In genomic region chr18:9196568-9196967, GRCh38 we compare ENCODE assay signal across 23 cellular contexts. TPM values are rescaled to one million over a fixed set of nuclear protein-coding genes. Genes with fewer than 3 reads are reported as not detected.
DNase-seq lines count a peak whose midpoint lies in the region; ATAC-seq and TF ChIP-seq lines count a peak whose summit lies in the region.
"Had no signal": no experiment of that assay in that cellular context is flagged by ENCODE, and none has a peak within 500 bp of the region (broad histone marks: within the 10 kb centered on the region; RNA-seq: fewer than 3 reads in every experiment).

No MANE protein-coding gene starts in this region.

- DNase-seq in natural killer cell treated with Interleukin-12 subunit alpha and Interleukin-12 subunit beta and Interleukin-15 and Interleukin-18, amount 100 ng/mL, for 72 hours (ENCODE audit: low spot score), result no peak
- no peak for DNase-seq in natural killer cell
- DNase-seq in adipocyte (ENCODE audit: low read depth), result peak; percentile 44
- DNase-seq in fibroblast of peridontal ligament (ENCODE audit: extremely low read depth), result peak; percentile 6
- no peak for DNase-seq in stimulated activated CD4-positive, alpha-beta T cell treated with anti-CD3 and anti-CD28 coated beads, Interleukin-15, amount 100 ng/mL, for 24 hours
- DNase-seq in mucosa of gallbladder (ENCODE audit: low spot score), result no peak
- no peak for DNase-seq in NCI-H2196 (lab: John Stamatoyannopoulos, UW; ENCODE audit: unreplicated experiment)
- DNase-seq: CD4-positive, CD25-positive, alpha-beta regulatory T cell; DMS53; HFFc6; Karpas-422; NCI-H1105; NCI-H1436 treated with DMSO at 0.1 percent for 48 hours; NCI-H187 treated with DMSO at 0.1 percent for 48 hours; NCI-H2107; NCI-H226; NCI-H510A; NCI-H69; Right ventricle myocardium superior; RPMI8226 had no signal

- H3K4me3 Mint-ChIP-seq in natural killer cell treated with Interleukin-12 subunit alpha and Interleukin-12 subunit beta and Interleukin-15 and Interleukin-18, amount 100 ng/mL, for 72 hours, result peak overlapping the region; percentile 48
- no peak overlapping the region for H3K4me3 Mint-ChIP-seq in natural killer cell
- H3K4me3 Mint-ChIP-seq: CD4-positive, CD25-positive, alpha-beta regulatory T cell; HFFc6 had no signal

- H3K36me3 Mint-ChIP-seq in natural killer cell treated with Interleukin-12 subunit alpha and Interleukin-12 subunit beta and Interleukin-15 and Interleukin-18, amount 100 ng/mL, for 72 hours, result peaks cover 36% of the 10 kb centered on the region
- peaks cover 8% of the 10 kb centered on the region for H3K36me3 Mint-ChIP-seq in natural killer cell

- H3K4me3 ChIP-seq in adipocyte (ENCODE audit: low read length), result no peak overlapping the region
- H3K4me3 ChIP-seq: BLaER1, HAP-1 had no signal

- no peak for TF ChIP-seq CTCF in natural killer cell (IDR thresholded peaks at IDR 0.05)

- H3K9ac ChIP-seq in adipocyte (ENCODE audit: low read length), result no peak overlapping the region
- H3K9ac ChIP-seq: BLaER1 had no signal

- intact Hi-C loops in natural killer cell (cut with micrococcal nuclease), result no loop called here

- H3K9me3 ChIP-seq in adipocyte (ENCODE audit: control insufficient read depth, low read length), result no peaks in the 10 kb centered on the region
- H3K9me3 ChIP-seq: BLaER1, HAP-1 had no signal

- H3K9me3 Mint-ChIP-seq in natural killer cell treated with Interleukin-12 subunit alpha and Interleukin-12 subunit beta and Interleukin-15 and Interleukin-18, amount 100 ng/mL, for 72 hours, result no peaks in the 10 kb centered on the region
- no peaks in the 10 kb centered on the region for H3K9me3 Mint-ChIP-seq in natural killer cell
- H3K9me3 Mint-ChIP-seq: CD4-positive, CD25-positive, alpha-beta regulatory T cell; HFFc6; IgD-negative memory B cell had no signal

- peaks cover 38% of the 10 kb centered on the region for H3K36me3 ChIP-seq in adipocyte (ENCODE audit: control insufficient read depth, insufficient read depth, low read length, severe bottlenecking)
- H3K36me3 ChIP-seq: HAP-1 had no signal

- H3K27me3 Mint-ChIP-seq in natural killer cell treated with Interleukin-12 subunit alpha and Interleukin-12 subunit beta and Interleukin-15 and Interleukin-18, amount 100 ng/mL, for 72 hours, result no peaks in the 10 kb centered on the region
- no peaks in the 10 kb centered on the region for H3K27me3 Mint-ChIP-seq in natural killer cell (ENCODE audit: low read depth in 2 of 2)
- H3K27me3 Mint-ChIP-seq: CD4-positive, CD25-positive, alpha-beta regulatory T cell; IgD-negative memory B cell had no signal

- peaks cover 7% of the 10 kb centered on the region for H3K4me1 ChIP-seq in adipocyte (ENCODE audit: control insufficient read depth, insufficient read depth, low read length)
- H3K4me1 ChIP-seq: BLaER1 had no signal

- no peak for ATAC-seq in natural killer cell treated with Interleukin-12 subunit alpha and Interleukin-12 subunit beta and Interleukin-15 and Interleukin-18, amount 100 ng/mL, for 72 hours
- ATAC-seq in natural killer cell, result no peak

- H3K4me1 Mint-ChIP-seq in natural killer cell treated with Interleukin-12 subunit alpha and Interleukin-12 subunit beta and Interleukin-15 and Interleukin-18, amount 100 ng/mL, for 72 hours (ENCODE audit: low read depth in 2 of 2), result peaks cover 24 to 34% of the 10 kb centered on the region in 2 donors
- H3K4me1 Mint-ChIP-seq in natural killer cell, result peaks cover 26 to 35% of the 10 kb centered on the region in 2 donors

- no peaks in the 10 kb centered on the region for H3K27me3 ChIP-seq in adipocyte (replicated peaks; ENCODE audit: control insufficient read depth, insufficient read depth, low read length)
- H3K27me3 ChIP-seq: BLaER1 had no signal

- peak overlapping the region; percentile 16 to 52 for H3K27ac Mint-ChIP-seq in natural killer cell treated with Interleukin-12 subunit alpha and Interleukin-12 subunit beta and Interleukin-15 and Interleukin-18, amount 100 ng/mL, for 72 hours
- H3K27ac Mint-ChIP-seq in natural killer cell, result no peak overlapping the region
- H3K27ac Mint-ChIP-seq: HFFc6, IgD-negative memory B cell had no signal

RNA-seq across cellular contexts. Expression of gene ANKRD12, which starts 60.0 kb away (rescaled TPM):
- 100 to 1,000 TPM; 133 to 174 TPM for total RNA-seq in natural killer cell treated with Interleukin-12 subunit alpha and Interleukin-12 subunit beta and Interleukin-15 and Interleukin-18, amount 100 ng/mL, for 72 hours
- total RNA-seq in natural killer cell (100 to 1,000 TPM; 136 to 148 (median 141) TPM), mucosa of gallbladder (62.8 TPM)

Comparison
In these comparisons a context has a peak if more than half of its experiments do, and no peak if none do; other contexts are left out.
1. H3K27ac Mint-ChIP-seq: peak in natural killer cell treated with Interleukin-12 subunit alpha and Interleukin-12 subunit beta and Interleukin-15 and Interleukin-18, amount 100 ng/mL, for 72 hours (2 of 2); none in natural killer cell (0 of 2).
2. DNase-seq: peak in adipocyte (single experiment) and fibroblast of peridontal ligament (single experiment); none in natural killer cell treated with Interleukin-12 subunit alpha and Interleukin-12 subunit beta and Interleukin-15 and Interleukin-18, amount 100 ng/mL, for 72 hours (single experiment), natural killer cell (single experiment), stimulated activated CD4-positive, alpha-beta T cell treated with anti-CD3 and anti-CD28 coated beads, Interleukin-15, amount 100 ng/mL, for 24 hours (single experiment), mucosa of gallbladder (single experiment) and NCI-H2196 (single experiment).